ENCODE assay signal across 26 cellular contexts in the genomic region with DNA sequence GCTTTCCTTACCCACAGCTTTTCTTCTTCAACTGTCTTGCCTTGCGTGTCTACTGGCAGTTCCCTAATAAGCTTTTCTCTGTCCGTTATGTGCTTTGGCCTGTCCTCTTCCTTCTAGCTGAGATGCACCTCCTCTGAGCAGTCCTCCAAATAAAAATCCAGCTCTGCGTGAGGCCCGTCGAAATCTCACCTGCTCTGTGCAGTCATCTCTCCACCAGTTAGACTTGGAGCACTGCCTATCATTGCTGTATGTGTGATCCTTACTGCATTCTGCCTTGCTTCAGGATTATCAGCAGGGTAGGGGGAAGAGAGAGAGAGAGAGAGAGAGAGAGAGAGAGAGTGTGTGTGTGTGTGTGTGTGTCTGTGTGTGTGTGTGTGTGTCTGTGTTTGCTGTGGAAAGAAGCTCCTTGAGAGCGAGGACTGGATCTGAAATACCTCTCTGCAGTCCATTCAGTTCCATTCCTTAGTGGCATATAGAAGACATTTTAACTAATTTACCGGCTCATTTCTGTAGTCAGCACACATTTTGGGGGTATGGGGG.
DNase-seq lines count a peak whose midpoint lies in the region; ATAC-seq and TF ChIP-seq lines count a peak whose summit lies in the region.
"Had no signal": no experiment of that assay in that cellular context is flagged by ENCODE, and none has a peak within 500 bp of the region (broad histone marks: within the 10 kb centered on the region; RNA-seq: fewer than 3 reads in every experiment).

No MANE protein-coding gene starts in this region.

- H3K27ac ChIP-seq in left ventricle myocardium inferior (replicated peaks) = peak overlapping the region; percentile 20
- H3K27ac ChIP-seq in temporal lobe (ENCODE audit: low read depth, low read length) = peak overlapping the region; percentile 75
- no peak overlapping the region for H3K27ac ChIP-seq in RWPE1
- H3K27ac ChIP-seq: right lobe of liver, SJSA1, spleen, tibial artery, vagina, VCaP had no signal

- ATAC-seq in Right ventricle myocardium inferior = no peak
- no peak for ATAC-seq in HG03175 (IDR thresholded peaks at IDR 0.05; ENCODE audit: unreplicated experiment)
- ATAC-seq: activated naive CD4-positive, alpha-beta T cell treated with anti-CD3 and anti-CD28 coated beads, Interleukin-2, amount 50 U/mL, for 72 hours; esophagus mucosa; stimulated activated naive CD8-positive, alpha-beta T cell treated with anti-CD3 and anti-CD28 coated beads, Interleukin-15, amount 100 ng/mL, for 72 hours had no signal

- no peak overlapping the region for H3K4me3 Mint-ChIP-seq in activated T-cell treated with anti-CD3 and anti-CD28 coated beads, Interleukin-2, amount 50 U/mL, for 24 hours
- H3K4me3 Mint-ChIP-seq: CD4-positive, alpha-beta memory T cell; endodermal cell; nephron; stimulated activated naive CD8-positive, alpha-beta T cell treated with anti-CD3 and anti-CD28 coated beads, Interleukin-15, amount 100 ng/mL, for 72 hours had no signal

- H3K27me3 Mint-ChIP-seq in activated T-cell treated with anti-CD3 and anti-CD28 coated beads, Interleukin-2, amount 50 U/mL, for 24 hours = no peaks in the 10 kb centered on the region
- H3K27me3 Mint-ChIP-seq: CD4-positive, alpha-beta memory T cell; stimulated activated naive CD8-positive, alpha-beta T cell treated with anti-CD3 and anti-CD28 coated beads, Interleukin-15, amount 100 ng/mL, for 72 hours had no signal

- CTCF ChIA-PET in RWPE1 (lab: Yijun Ruan, JAX) = no interaction called here

- H3K36me3 Mint-ChIP-seq in activated T-cell treated with anti-CD3 and anti-CD28 coated beads, Interleukin-2, amount 50 U/mL, for 24 hours (ENCODE audit: low read depth) = no peaks in the 10 kb centered on the region
- H3K36me3 Mint-ChIP-seq: activated naive CD4-positive, alpha-beta T cell treated with anti-CD3 and anti-CD28 coated beads, Interleukin-2, amount 50 U/mL, for 72 hours had no signal

- H3K27ac Mint-ChIP-seq in activated T-cell treated with anti-CD3 and anti-CD28 coated beads, Interleukin-2, amount 50 U/mL, for 24 hours = no peak overlapping the region
- H3K27ac Mint-ChIP-seq: activated naive CD4-positive, alpha-beta T cell treated with anti-CD3 and anti-CD28 coated beads, Interleukin-2, amount 50 U/mL, for 72 hours; CD4-positive, alpha-beta memory T cell; endodermal cell; nephron; stimulated activated naive CD8-positive, alpha-beta T cell treated with anti-CD3 and anti-CD28 coated beads, Interleukin-15, amount 100 ng/mL, for 72 hours had no signal

- intact Hi-C loops in left ventricle myocardium inferior (cut with micrococcal nuclease) = no loop called here
- intact Hi-C loops in Right ventricle myocardium inferior (cut with DNase I) = no loop called here

- POLR2A ChIA-PET in RWPE1 (lab: Yijun Ruan, JAX; ENCODE audit: low non-redundant PET) = no interaction called here

- DNase-seq in left ventricle myocardium inferior (no peak), Right ventricle myocardium inferior (ENCODE audit: missing footprints) (no peak), midbrain (lab: John Stamatoyannopoulos, UW) (peak; percentile 11), RWPE1 (ENCODE audit: low spot score) (no peak)
- DNase-seq in activated T-cell treated with anti-CD3 and anti-CD28 coated beads, Interleukin-2, amount 50 U/mL, for 24 hours = no peak
- DNase-seq: activated CD4-positive, alpha-beta T cell treated with anti-CD3 and anti-CD28 coated beads for 48 hours; amygdala; CD4-positive, alpha-beta memory T cell; endodermal cell; glutamatergic neuron; NCI-H1436 treated with DMSO at 0.1 percent for 48 hours; NCI-H446; right lobe of liver; spleen; stimulated activated naive CD8-positive, alpha-beta T cell treated with anti-CD3 and anti-CD28 coated beads, Interleukin-15, amount 100 ng/mL, for 72 hours; T1000; tibial artery had no signal

- no peak for TF ChIP-seq CTCF in left ventricle myocardium inferior (IDR thresholded peaks at IDR 0.05; ENCODE audit: borderline replicate concordance)
- TF ChIP-seq CTCF in RWPE1 (conservative IDR thresholded peaks at IDR 0.05; ENCODE audit: low read depth) = no peak

- H3K9ac ChIP-seq in endocrine pancreas (ENCODE audit: control insufficient read depth, insufficient read depth, low read length) = no peak overlapping the region

- no peak overlapping the region for H3K4me3 ChIP-seq in left ventricle myocardium inferior
- H3K4me3 ChIP-seq in endocrine pancreas (ENCODE audit: control insufficient read depth, insufficient read depth, low read length) = peak overlapping the region; percentile 65
- H3K4me3 ChIP-seq: right lobe of liver, SJSA1, spleen, tibial artery, vagina had no signal

- peaks cover 37% of the 10 kb centered on the region for H3K4me1 Mint-ChIP-seq in activated T-cell treated with anti-CD3 and anti-CD28 coated beads, Interleukin-2, amount 50 U/mL, for 24 hours (ENCODE audit: low read depth)

- peaks cover 100% of the 10 kb centered on the region for H3K4me1 ChIP-seq in left ventricle myocardium inferior
- no peaks in the 10 kb centered on the region for H3K4me1 ChIP-seq in endocrine pancreas (ENCODE audit: control insufficient read depth, insufficient read depth, low read length)

- H3K36me3 ChIP-seq in left ventricle myocardium inferior (no peaks in the 10 kb centered on the region), endocrine pancreas (ENCODE audit: control insufficient read depth, insufficient read depth, low read length) (no peaks in the 10 kb centered on the region)
- H3K36me3 ChIP-seq: right lobe of liver, SJSA1, spleen, tibial artery, vagina had no signal

- H3K9me3 ChIP-seq in left ventricle myocardium inferior (replicated peaks) = no peaks in the 10 kb centered on the region
- H3K9me3 ChIP-seq in endocrine pancreas (ENCODE audit: control insufficient read depth, low read length) = no peaks in the 10 kb centered on the region
- H3K9me3 ChIP-seq: right lobe of liver, SJSA1, spleen, tibial artery, vagina had no signal

- no peaks in the 10 kb centered on the region for H3K27me3 ChIP-seq in left ventricle myocardium inferior (ENCODE audit: low read depth)
- no peaks in the 10 kb centered on the region for H3K27me3 ChIP-seq in endocrine pancreas (ENCODE audit: control insufficient read depth, insufficient read depth, low read length)
- H3K27me3 ChIP-seq: right lobe of liver, SJSA1, spleen, tibial artery, vagina had no signal

- H3K9me3 Mint-ChIP-seq in activated T-cell treated with anti-CD3 and anti-CD28 coated beads, Interleukin-2, amount 50 U/mL, for 24 hours = no peaks in the 10 kb centered on the region
- H3K9me3 Mint-ChIP-seq: activated naive CD4-positive, alpha-beta T cell treated with anti-CD3 and anti-CD28 coated beads, Interleukin-2, amount 50 U/mL, for 72 hours; CD4-positive, alpha-beta memory T cell; endodermal cell; nephron; stimulated activated naive CD8-positive, alpha-beta T cell treated with anti-CD3 and anti-CD28 coated beads, Interleukin-15, amount 100 ng/mL, for 72 hours had no signal
